In genomic region chr3:188282871-188283270, GRCh38 we compare ENCODE assay signal across 17 cellular contexts.
DNase-seq lines count a peak whose midpoint lies in the region; ATAC-seq and TF ChIP-seq lines count a peak whose summit lies in the region.
"Had no signal": no experiment of that assay in that cellular context is flagged by ENCODE, and none has a peak within 500 bp of the region (broad histone marks: within the 10 kb centered on the region; RNA-seq: fewer than 3 reads in every experiment).

No MANE protein-coding gene starts in this region.

- H3K27ac Mint-ChIP-seq in Caco-2 (ENCODE audit: unreplicated experiment) = peak overlapping the region; percentile 60
- H3K27ac Mint-ChIP-seq: activated CD8-positive, alpha-beta memory T cell treated with anti-CD3 and anti-CD28 coated beads, Interleukin-2, amount 10 ng/mL, durations not matched to agents 7 days and 5 days had no signal

- H3K9ac ChIP-seq in liver (ENCODE audit: low read depth in 1 of 2, low read length in 2 of 2) = no peak overlapping the region
- no peak overlapping the region for H3K9ac ChIP-seq in smooth muscle cell (ENCODE audit: low read depth)

- ATAC-seq in HG02623 (IDR thresholded peaks at IDR 0.05; ENCODE audit: unreplicated experiment) = no peak
- ATAC-seq: activated CD8-positive, alpha-beta memory T cell treated with anti-CD3 and anti-CD28 coated beads, Interleukin-2, amount 10 ng/mL, durations not matched to agents 7 days and 5 days had no signal

- POLR2A ChIA-PET in Caco-2 (lab: Charles Lee) = no interaction called here

- peak overlapping the region; percentile 63 for H3K27ac ChIP-seq in VCaP
- H3K27ac ChIP-seq in liver (ENCODE audit: low read depth in 1 of 2, low read length in 2 of 2) = peak overlapping the region; percentile 45 to 46
- H3K27ac ChIP-seq in smooth muscle cell (ENCODE audit: low read depth) = peak overlapping the region; percentile 9
- H3K27ac ChIP-seq: PC-9, WERI-Rb-1 had no signal

- H2AFZ ChIP-seq in smooth muscle cell (ENCODE audit: low read depth) = no peak overlapping the region
- H2AFZ ChIP-seq: PC-9 had no signal

- H3K4me3 ChIP-seq in Caco-2 (ENCODE audit: low read depth, low read length) (no peak overlapping the region), liver (ENCODE audit: low read depth in 1 of 3, low read length in 3 of 3) (no peak overlapping the region), smooth muscle cell (no peak overlapping the region)
- H3K4me3 ChIP-seq: PC-9 had no signal

- peaks cover 68% of the 10 kb centered on the region for H3K79me2 ChIP-seq in smooth muscle cell (ENCODE audit: low read depth)

- no TSS peak for BruUV-seq in Caco-2 (replicated peaks; lab: Mats Ljungman, UMichigan)

- no peaks in the 10 kb centered on the region for H3K9me3 ChIP-seq in Caco-2
- H3K9me3 ChIP-seq in liver (ENCODE audit: control insufficient read depth in 4 of 4, low read length in 3 of 4) = no peaks in the 10 kb centered on the region
- no peaks in the 10 kb centered on the region for H3K9me3 ChIP-seq in smooth muscle cell (replicated peaks; ENCODE audit: low read depth)

- H3K36me3 ChIP-seq in Caco-2 (ENCODE audit: control insufficient read depth, insufficient read depth, low read length) = no peaks in the 10 kb centered on the region; the same call in 1 of the 2 replicates
- H3K36me3 ChIP-seq in liver (ENCODE audit: control insufficient read depth in 4 of 4, insufficient read depth in 3 of 4, low read depth in 1 of 4, low read length in 3 of 4) = no peaks in the 10 kb centered on the region
- H3K36me3 ChIP-seq in smooth muscle cell (ENCODE audit: low read depth) = no peaks in the 10 kb centered on the region
- H3K36me3 ChIP-seq: WERI-Rb-1 had no signal

- CTCF ChIA-PET in Caco-2 (lab: Charles Lee) = interaction anchor here (0.9 to 1.1 kb wide), 3 partner anchors 12 to 533 kb away, joined by 3 to 4 read pairs (median 3); no protein-coding TSS in a partner anchor

- peaks cover 52% of the 10 kb centered on the region for H3K4me1 Mint-ChIP-seq in Caco-2 (ENCODE audit: low read depth, unreplicated experiment)

- no peak for TF ChIP-seq CTCF in Caco-2 (IDR thresholded peaks at IDR 0.05; ENCODE audit: insufficient read depth in 1 of 2, low read depth in 1 of 2, low read length in 1 of 2, severe bottlenecking in 1 of 2, unreplicated experiment in 1 of 2)
- TF ChIP-seq CTCF in VCaP (conservative IDR thresholded peaks at IDR 0.05) = no peak
- TF ChIP-seq CTCF in liver (IDR thresholded peaks at IDR 0.05; ENCODE audit: low read depth, low read length, missing input control) = no peak
- no peak for TF ChIP-seq CTCF in smooth muscle cell (IDR thresholded peaks at IDR 0.05; ENCODE audit: borderline replicate concordance, insufficient read depth, poor library complexity, severe bottlenecking)

- H3K9me3 Mint-ChIP-seq in Caco-2 (ENCODE audit: unreplicated experiment) = no peaks in the 10 kb centered on the region
- H3K9me3 Mint-ChIP-seq: activated naive CD4-positive, alpha-beta T cell treated with anti-CD3 and anti-CD28 coated beads, Interleukin-2, amount 50 U/mL, for 24 hours; central memory CD8-positive, alpha-beta T cell had no signal

- TF ChIP-seq RAD21 in liver (IDR thresholded peaks at IDR 0.05) = no peak

- H3K36me3 Mint-ChIP-seq in Caco-2 (ENCODE audit: insufficient read depth, unreplicated experiment) = peaks cover 32% of the 10 kb centered on the region
- H3K36me3 Mint-ChIP-seq: activated CD8-positive, alpha-beta memory T cell treated with anti-CD3 and anti-CD28 coated beads, Interleukin-2, amount 10 ng/mL, durations not matched to agents 7 days and 5 days had no signal

- no peak overlapping the region for H3K4me3 Mint-ChIP-seq in Caco-2 (ENCODE audit: unreplicated experiment)
- H3K4me3 Mint-ChIP-seq: activated CD8-positive, alpha-beta memory T cell treated with anti-CD3 and anti-CD28 coated beads, Interleukin-2, amount 10 ng/mL, durations not matched to agents 7 days and 5 days; activated naive CD4-positive, alpha-beta T cell treated with anti-CD3 and anti-CD28 coated beads, Interleukin-2, amount 50 U/mL, for 24 hours; central memory CD8-positive, alpha-beta T cell had no signal

- peak; percentile 54 to 63 for DNase-seq in Caco-2
- no peak for DNase-seq in smooth muscle cell (lab: John Stamatoyannopoulos, UW; ENCODE audit: unreplicated experiment)
- no peak for DNase-seq in LoVo (ENCODE audit: low spot score)
- no peak for DNase-seq in T-helper 1 cell
- DNase-seq: activated CD8-positive, alpha-beta memory T cell treated with anti-CD3 and anti-CD28 coated beads, Interleukin-2, amount 10 ng/mL, durations not matched to agents 7 days and 5 days; C1 segment of cervical spinal cord; DMS53; islet precursor cell; NCI-H2029; NCI-H524 treated with DMSO at 0.1 percent for 48 hours; PC-9; WERI-Rb-1 had no signal

- H3K4me1 ChIP-seq in Caco-2 (peaks cover 52% of the 10 kb centered on the region), liver (ENCODE audit: control insufficient read depth in 4 of 4, insufficient read depth in 4 of 4, low read length in 3 of 4) (peaks cover 12 to 33% (median 19%) of the 10 kb centered on the region in 4 donors), smooth muscle cell (ENCODE audit: low read depth) (peaks cover 24% of the 10 kb centered on the region)

- no peaks in the 10 kb centered on the region for H3K27me3 ChIP-seq in Caco-2 (replicated peaks; ENCODE audit: control insufficient read depth, insufficient read depth, low read length)
- H3K27me3 ChIP-seq in liver (ENCODE audit: control insufficient read depth in 4 of 4, insufficient read depth in 4 of 4, low read length in 3 of 4) = no peaks in the 10 kb centered on the region
- H3K27me3 ChIP-seq in smooth muscle cell (ENCODE audit: low read depth) = no peaks in the 10 kb centered on the region

- peaks cover 13% of the 10 kb centered on the region for H3F3A ChIP-seq in smooth muscle cell (ENCODE audit: low read depth)

- peak overlapping the region; percentile 7 for H3K4me2 ChIP-seq in smooth muscle cell
- H3K4me2 ChIP-seq: PC-9 had no signal

- peaks cover 62% of the 10 kb centered on the region for H4K20me1 ChIP-seq in smooth muscle cell (ENCODE audit: low read depth)

- intact Hi-C loops in Caco-2 (cut with micrococcal nuclease; ENCODE audit: unreplicated experiment) = loop anchor here (1.0 to 10.0 kb wide), 5 partner anchors 66 to 541 kb away; partner anchors contain the start of gene LPP

- no peaks in the 10 kb centered on the region for H3K27me3 Mint-ChIP-seq in Caco-2 (ENCODE audit: insufficient read depth, unreplicated experiment)
- H3K27me3 Mint-ChIP-seq: activated naive CD4-positive, alpha-beta T cell treated with anti-CD3 and anti-CD28 coated beads, Interleukin-2, amount 50 U/mL, for 24 hours; central memory CD8-positive, alpha-beta T cell had no signal

TF ChIP-seq in liver, 16 proteins besides CTCF, POLR2A, EP300 and RAD21:
- no peak for TF ChIP-seq FOXA2 (IDR thresholded peaks at IDR 0.05)

Comparison
In these comparisons a context has a peak if more than half of its experiments do, and no peak if none do; other contexts are left out.
1. DNase-seq: peak in Caco-2 (2 of 2); none in smooth muscle cell (single experiment), LoVo (single experiment) and T-helper 1 cell (0 of 5).
2. H3K27ac ChIP-seq: peak in every context shown above with its lines; median percentile 63 in VCaP; 46 in liver; 9 in smooth muscle cell.